8 cellular contexts compared by ENCODE assay signal in the genomic region with DNA sequence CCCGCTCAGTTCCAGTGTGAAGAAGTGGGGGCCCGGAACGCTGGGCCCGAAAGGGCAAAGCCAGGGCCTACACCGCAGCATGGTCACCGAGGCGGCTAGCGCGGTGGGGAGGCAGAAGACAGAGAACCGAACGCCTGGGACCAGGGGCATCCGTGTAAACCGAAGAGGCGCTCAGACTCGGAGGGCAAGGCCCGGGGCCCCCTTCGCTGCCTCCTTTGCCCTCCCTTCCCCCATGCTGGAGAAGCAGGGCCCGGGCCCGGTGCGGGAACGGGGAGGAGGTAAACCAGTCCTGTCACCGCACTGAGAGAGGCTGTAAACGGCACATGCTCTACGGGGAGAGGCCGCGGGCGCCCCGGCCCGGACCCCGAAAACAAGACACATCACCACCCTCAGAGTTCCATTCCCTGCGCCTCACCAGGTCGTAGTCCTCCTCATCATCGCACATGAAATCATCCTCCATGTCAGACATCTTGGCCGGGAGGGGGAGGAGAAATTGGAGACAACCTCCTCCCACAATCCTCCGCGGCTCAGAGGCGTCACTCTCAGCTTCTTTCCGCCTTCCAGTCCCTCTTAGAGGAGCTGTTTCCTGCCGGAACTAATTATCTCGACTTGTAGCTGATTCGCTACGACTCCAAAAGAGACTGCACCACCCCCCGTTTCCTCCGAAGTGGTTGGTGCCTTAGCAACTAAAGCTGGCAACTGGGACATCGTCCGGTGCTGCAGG. TPM values are rescaled to one million over a fixed set of nuclear protein-coding genes. Genes with fewer than 3 reads are reported as not detected.
A peak's percentile ranks its signal among the peaks of the same experiment; 100 is the strongest.
DNase-seq lines count a peak whose midpoint lies in the region; ATAC-seq and TF ChIP-seq lines count a peak whose summit lies in the region.

A gene (minus strand): TSS at position 490 of the 724 bp plus-strand sequence. CDS start 21 bp downstream, at position 469.

- DNase-seq in AG04450 (ENCODE audit: low read depth, low spot score) (peak; percentile 97), NCI-H226 (peak; percentile 99), activated B cell treated with CpG ODN at 0.5 μM for 24 hours (peak; percentile 78), caudate nucleus (lab: John Stamatoyannopoulos, UW) (peak; percentile 62 to 99 (median 93)), immature natural killer cell (peak; percentile 94 to 95 (median 95)), smooth muscle cell of the brain vasculature (ENCODE audit: low read depth, low spot score) (peak; percentile 96)

- H3K4me3 Mint-ChIP-seq in activated B cell treated with CpG ODN at 0.5 μM for 24 hours (peak within 1 kb of the TSS; percentile 95), immature natural killer cell (peak within 1 kb of the TSS; percentile 98 to 100 (median 100))

- H3K4me1 Mint-ChIP-seq in activated B cell treated with CpG ODN at 0.5 μM for 24 hours (peaks cover 43% of the 10 kb centered on the region), immature natural killer cell (peaks cover 45 to 58% of the 10 kb centered on the region in 2 donors)

- H3K9me3 ChIP-seq in AG04450 (ENCODE audit: control insufficient read depth, insufficient read depth, low read length): no peaks in the 10 kb centered on the region; the same call in 1 of the 2 replicates

- H3K27me3 ChIP-seq in AG04450 (ENCODE audit: control insufficient read depth, insufficient read depth, low read length): no peaks in the 10 kb centered on the region

- H3K27ac ChIP-seq in AG04450 (ENCODE audit: low read depth, low read length) (peak within 1 kb of the TSS; percentile 58), caudate nucleus (ENCODE audit: low read depth, low read length) (peak within 1 kb of the TSS; percentile 87)

- H3K9me3 Mint-ChIP-seq in activated B cell treated with CpG ODN at 0.5 μM for 24 hours: no peaks in the 10 kb centered on the region
- H3K9me3 Mint-ChIP-seq in immature natural killer cell: no peaks in the 10 kb centered on the region

- ATAC-seq in GM18909 (IDR thresholded peaks at IDR 0.05; ENCODE audit: poor library complexity, unreplicated experiment) (peak; percentile 92), HG03175 (IDR thresholded peaks at IDR 0.05; ENCODE audit: unreplicated experiment) (peak; percentile 91), activated B cell treated with CpG ODN at 0.5 μM for 24 hours (ENCODE audit: low read depth) (peak; percentile 93)

- POLR2A ChIA-PET in AG04450 (lab: Yijun Ruan, JAX) (interaction anchor here (0.7 to 1.3 kb wide), 6 partner anchors 10 to 266 kb away, joined by 3 to 11 read pairs (median 4); a partner anchor contains a TSS), activated B cell treated with CpG ODN at 0.5 μM for 24 hours (lab: Charles Lee) (interaction anchor here (0.6 to 1.9 kb wide), 13 partner anchors 9 to 1724 kb away, joined by 3 to 18 read pairs (median 9); a partner anchor contains a TSS)

- H3K4me3 ChIP-seq in AG04450 (ENCODE audit: low read depth, low read length): peak within 1 kb of the TSS; percentile 99

- intact Hi-C loops in activated B cell treated with CpG ODN at 0.5 μM for 24 hours (cut with micrococcal nuclease): loop anchor here (1.0 to 5.0 kb wide), 10 partner anchors 15 to 1752 kb away; a partner anchor contains a TSS

- TF ChIP-seq CTCF in AG04450 (IDR thresholded peaks at IDR 0.05; ENCODE audit: low read depth, low read length) (no peak), activated B cell treated with CpG ODN at 0.5 μM for 24 hours (IDR thresholded peaks at IDR 0.05) (no peak)

- H3K27ac Mint-ChIP-seq in activated B cell treated with CpG ODN at 0.5 μM for 24 hours (peak within 1 kb of the TSS; percentile 95), immature natural killer cell (peak within 1 kb of the TSS; percentile 93 to 100 (median 98))

- H3K36me3 Mint-ChIP-seq in activated B cell treated with CpG ODN at 0.5 μM for 24 hours (ENCODE audit: low read depth) (peaks cover 10% of the 10 kb centered on the region), immature natural killer cell (no peaks in the 10 kb centered on the region)

- CTCF ChIA-PET in AG04450 (lab: Charles Lee) (interaction anchor here (0.6 to 3.1 kb wide), 6 partner anchors 8 to 797 kb away, joined by 3 to 15 read pairs (median 4); a partner anchor contains a TSS), activated B cell treated with CpG ODN at 0.5 μM for 24 hours (lab: Charles Lee) (interaction anchor here (1.0 to 2.1 kb wide), 4 partner anchors 9 to 277 kb away, joined by 3 to 8 read pairs (median 4); a partner anchor contains a TSS)

- H3K27me3 Mint-ChIP-seq in activated B cell treated with CpG ODN at 0.5 μM for 24 hours (no peaks in the 10 kb centered on the region), immature natural killer cell (ENCODE audit: low read depth in 3 of 3) (peaks cover 3 to 7% (median 6%) of the 10 kb centered on the region in 3 donors)

RNA-seq across cellular contexts. Expression of the gene that starts here (rescaled TPM):
- 84.6 and 135 TPM in 2 replicates for polyA plus RNA-seq in AG04450 (2011; rRNA removed)
- 35.6 and 76.6 TPM in 2 replicates for polyA minus RNA-seq in AG04450 (2011; rRNA and poly(A)+ RNA removed)
- 53.1 and 54.4 TPM in 2 replicates for total RNA-seq in activated B cell treated with CpG ODN at 0.5 μM for 24 hours
- 10 to 100 TPM; 18.1 to 30.0 (median 21.6) TPM for polyA plus RNA-seq in immature natural killer cell

Comparison
In these comparisons a context has a peak if more than half of its experiments do, and no peak if none do; other contexts are left out.
1. Peak in every context shown above with its lines: DNase-seq, ATAC-seq, H3K4me3 ChIP-seq and H3K27ac ChIP-seq.